Comparison of ENCODE assay signal across 13 cellular contexts in genomic region chr9:22228542-22228941, GRCh38.
DNase-seq lines count a peak whose midpoint lies in the region; ATAC-seq, FAIRE-seq and TF ChIP-seq lines count a peak whose summit lies in the region.
"Had no signal": no experiment of that assay in that cellular context is flagged by ENCODE, and none has a peak within 500 bp of the region (broad histone marks: within the 10 kb centered on the region; RNA-seq: fewer than 3 reads in every experiment).

No MANE protein-coding gene starts in this region.

- CTCF ChIA-PET in A549 (lab: Yijun Ruan, JAX) (interaction anchor here (1.2 to 16.9 kb wide), 3 partner anchors 8 to 415 kb away, joined by 3 to 345 read pairs (median 9); no protein-coding TSS in a partner anchor), RWPE1 (lab: Yijun Ruan, JAX) (interaction anchor here (1.1 kb wide), 1 partner anchor 191 kb away, joined by 6 read pairs; no protein-coding TSS in a partner anchor)

- H3K9me3 ChIP-seq in A549, result peaks cover 64% of the 10 kb centered on the region
- peaks cover 0 to 10% of the 10 kb centered on the region in 2 donors for H3K9me3 ChIP-seq in left lung

- DNase-seq in A549 (ENCODE audit: low read depth in 1 of 2, low spot score in 1 of 2) (no peak), ELR (ENCODE audit: low read depth) (peak; percentile 55), RWPE1 (ENCODE audit: low spot score) (no peak), fibroblast of mammary gland (ENCODE audit: low read depth) (peak; percentile 50), left lung (no peak), NCI-H226 (no peak)
- no peak for DNase-seq in activated T-cell treated with anti-CD3 and anti-CD28 coated beads, Interleukin-2, amount 50 U/mL, for 48 hours
- DNase-seq in stimulated activated CD4-positive, alpha-beta T cell treated with anti-CD3 and anti-CD28 coated beads, Interleukin-2, amount 100 ng/mL, for 24 hours, result no peak
- DNase-seq: activated CD4-positive, alpha-beta memory T cell treated with anti-CD3 and anti-CD28 coated beads, Interleukin-2, amount 10 ng/mL, durations not matched to agents 7 days and 5 days; activated naive CD4-positive, alpha-beta T cell treated with Interleukin-2 at 50 U/mL for 16 hours; NCI-H524 treated with DMSO at 0.1 percent for 48 hours; stimulated activated CD4-positive, alpha-beta T cell treated with anti-CD3 and anti-CD28 coated beads, Interleukin-15, amount 100 ng/mL, for 24 hours had no signal

- intact Hi-C loops in left lung (cut with DNase I), result no loop called here

- no peak overlapping the region for H3K4me3 ChIP-seq in A549
- H3K4me3 ChIP-seq in fibroblast of mammary gland (ENCODE audit: control insufficient read depth, low read depth, low read length), result no peak overlapping the region
- H3K4me3 ChIP-seq in left lung, result no peak overlapping the region

- no peak for ATAC-seq in A549
- ATAC-seq in left lung, result no peak
- ATAC-seq: stimulated activated memory B cell treated with anti-CD40 and anti-IgM and Interleukin-4, amounts not matched to agents 10 μg/mL and 1 μg/mL and 100 μg/mL, for 72 hours had no signal

- 90% methylated on average over 3 of the region's 3 CpGs for WGBS in A549 (ENCODE audit: missing lambda C conversion rate)

- H3K4me1 ChIP-seq in A549 (no peaks in the 10 kb centered on the region), left lung (no peaks in the 10 kb centered on the region)

- FAIRE-seq in A549 (lab: Jason Lieb, UNC), result peak; percentile 56

- no peaks in the 10 kb centered on the region for H3K27me3 ChIP-seq in left lung

- no peak for TF ChIP-seq CTCF in A549 (IDR thresholded peaks at IDR 0.05)
- TF ChIP-seq CTCF in RWPE1 (conservative IDR thresholded peaks at IDR 0.05; ENCODE audit: low read depth), result peak; percentile 49
- peak; percentile 48 for TF ChIP-seq CTCF in fibroblast of mammary gland (conservative IDR thresholded peaks at IDR 0.05; ENCODE audit: control insufficient read depth, insufficient read depth, low read depth, low read length)
- peak in 1 of 2 donors; percentile 33 for TF ChIP-seq CTCF in left lung (IDR thresholded peaks at IDR 0.05)

- POLR2A ChIA-PET in A549 (lab: Yijun Ruan, JAX) (no interaction called here), RWPE1 (lab: Yijun Ruan, JAX; ENCODE audit: low non-redundant PET) (no interaction called here)

- no peaks in the 10 kb centered on the region for H3K36me3 ChIP-seq in left lung

- TF ChIP-seq RAD21 in A549 (conservative IDR thresholded peaks at IDR 0.05 in 1 of 2, IDR thresholded peaks at IDR 0.05 in 1 of 2), result no peak

- no peak for TF ChIP-seq POLR2A in A549 (IDR thresholded peaks at IDR 0.05; ENCODE audit: low read length)

- no peak for TF ChIP-seq EP300 in A549 (IDR thresholded peaks at IDR 0.05)

- H3K27ac ChIP-seq in A549 (no peak overlapping the region), RWPE1 (no peak overlapping the region), left lung (no peak overlapping the region)

- no peak overlapping the region for H3K4me2 ChIP-seq in A549

TF ChIP-seq in A549, 52 proteins besides CTCF, POLR2A, EP300 and RAD21:
- TF ChIP-seq POLR2AphosphoS2 (conservative IDR thresholded peaks at IDR 0.05; ENCODE audit: low read length), result no peak
- TF ChIP-seq RFX5 (IDR thresholded peaks at IDR 0.05), result no peak
- no peak for TF ChIP-seq HOXA7 (CRISPR knock-in tag; IDR thresholded peaks at IDR 0.05)
- no peak for TF ChIP-seq TP53 (CRISPR knock-in tag; IDR thresholded peaks at IDR 0.05)
TF ChIP-seq in A549: peak in this region for 0.

Comparison
In these comparisons a context has a peak if more than half of its experiments do, and no peak if none do; other contexts are left out.
1. DNase-seq: peak in ELR (single experiment) and fibroblast of mammary gland (single experiment); none in A549 (0 of 2), RWPE1 (single experiment), left lung (0 of 2), activated T-cell treated with anti-CD3 and anti-CD28 coated beads, Interleukin-2, amount 50 U/mL, for 48 hours (0 of 2), stimulated activated CD4-positive, alpha-beta T cell treated with anti-CD3 and anti-CD28 coated beads, Interleukin-2, amount 100 ng/mL, for 24 hours (0 of 2) and NCI-H226 (single experiment).